9 cellular contexts compared by ENCODE assay signal in genomic region chr20:62887147-62887859, GRCh38. TPM values are rescaled to one million over a fixed set of nuclear protein-coding genes. Genes with fewer than 3 reads are reported as not detected.
DNase-seq lines count a peak whose midpoint lies in the region; ATAC-seq and TF ChIP-seq lines count a peak whose summit lies in the region.
"Had no signal": no experiment of that assay in that cellular context is flagged by ENCODE, and none has a peak within 500 bp of the region (broad histone marks: within the 10 kb centered on the region; RNA-seq: fewer than 3 reads in every experiment).

No MANE protein-coding gene starts in this region.

- H2BK5ac ChIP-seq in IMR-90 (ENCODE audit: low read depth, low read length, poor library complexity, severe bottlenecking) = peak overlapping the region; percentile 63

- peak overlapping the region; percentile 50; the same call in 1 of the 2 replicates for H2AK5ac ChIP-seq in IMR-90 (ENCODE audit: low read depth, low read length)

- H2BK20ac ChIP-seq in IMR-90 (ENCODE audit: low read depth, low read length) = no peak overlapping the region

- peak; percentile 80 for DNase-seq in AG08396 (ENCODE audit: low spot score)
- DNase-seq in IMR-90 = peak; percentile 96
- DNase-seq in T-cell = peak in 27 of 34 experiments; percentile 14 to 52 (median 35)
- peak; percentile 89 for DNase-seq in fibroblast of pulmonary artery (ENCODE audit: low read depth)
- peak; percentile 92 for DNase-seq in smooth muscle cell of the brain vasculature (ENCODE audit: low read depth, low spot score)
- no peak for DNase-seq in T-helper 9 cell
- DNase-seq in hippocampal formation (lab: John Stamatoyannopoulos, UW) = no peak

- POLR2A ChIA-PET in IMR-90 (lab: Charles Lee; ENCODE audit: unreplicated experiment) (no interaction called here), T-cell (lab: Charles Lee) (no interaction called here)

- 60% methylated on average over 1 of the region's 13 CpGs; no CpG with 5 or more reads in 1 of the 2 experiments for WGBS in IMR-90 (ENCODE audit: extremely low coverage in 2 of 2, insufficient read length in 1 of 2), 2 experiments

- in situ Hi-C loops in IMR-90 (cut with MboI; ENCODE audit: low sequenced_read_pairs) = no loop called here

- H3K4me3 Mint-ChIP-seq in T-cell = no peak overlapping the region

- no peak overlapping the region for H2BK15ac ChIP-seq in IMR-90 (ENCODE audit: low read depth, low read length)

- H3K4me3 ChIP-seq in IMR-90 (ENCODE audit: insufficient read depth, low read depth, low read length) (no peak overlapping the region), fibroblast of pulmonary artery (replicated peaks; ENCODE audit: low read depth, low read length) (no peak overlapping the region)
- H3K4me3 ChIP-seq: GM12878 had no signal

- H3K9me1 ChIP-seq in IMR-90 (ENCODE audit: insufficient read depth, low read length) = peaks cover 11% of the 10 kb centered on the region

- no peaks in the 10 kb centered on the region for H3K9me3 Mint-ChIP-seq in T-cell

- no peaks in the 10 kb centered on the region for H3K9me3 ChIP-seq in IMR-90 (ENCODE audit: control insufficient read depth, insufficient read depth, low read length)

- peak overlapping the region; percentile 36; the same call in 1 of the 2 replicates for H3K14ac ChIP-seq in IMR-90 (replicated peaks; ENCODE audit: low read depth, low read length)

- H2AK9ac ChIP-seq in IMR-90 (replicated peaks; ENCODE audit: low read depth, low read length, poor library complexity) = peak overlapping the region; percentile 51

- H4K8ac ChIP-seq in IMR-90 (ENCODE audit: low read depth in 2 of 2, low read length in 2 of 2) = peak overlapping the region; percentile 15 to 17; a peak in 2 of 4 replicates

- H3K4me2 ChIP-seq in IMR-90 (ENCODE audit: low read depth, low read length) = peak overlapping the region; percentile 18; the same call in 1 of the 2 replicates

- H2BK120ac ChIP-seq in IMR-90 (ENCODE audit: low read depth, low read length) = no peak overlapping the region

- H3K36me3 ChIP-seq in IMR-90 (ENCODE audit: control insufficient read depth, insufficient read depth, low read length) = peaks cover 49% of the 10 kb centered on the region

- CTCF ChIA-PET in IMR-90 (lab: Yijun Ruan, JAX) = interaction anchor here (1.0 to 1.7 kb wide), 2 partner anchors 11 to 14 kb away, joined by 5 to 12 read pairs; no protein-coding TSS in a partner anchor
- CTCF ChIA-PET in T-cell (lab: Charles Lee) = interaction anchor here in 1 of 2 donors (0.6 to 1.0 kb wide), 2 partner anchors 14 to 549 kb away, joined by 5 read pairs; no protein-coding TSS in a partner anchor

- peak overlapping the region; percentile 45 for H3K27ac ChIP-seq in IMR-90 (ENCODE audit: insufficient read depth, low read length)

- no peak overlapping the region for H3K56ac ChIP-seq in IMR-90 (ENCODE audit: extremely low read depth, insufficient read depth, low read length)

- BruUV-seq in IMR-90 (replicated peaks; lab: Mats Ljungman, UMichigan) = no TSS peak

- no peaks in the 10 kb centered on the region for H3K27me3 ChIP-seq in IMR-90 (ENCODE audit: control insufficient read depth, insufficient read depth, low read length)

- dilution Hi-C loops in IMR-90 (cut with HindIII; ENCODE audit: low sequenced_read_pairs, unreplicated experiment) = no loop called here

- no peaks in the 10 kb centered on the region for H3K27me3 Mint-ChIP-seq in T-cell

- peak overlapping the region; percentile 27 for H3K4ac ChIP-seq in IMR-90 (ENCODE audit: low read depth, low read length)

- no peak overlapping the region for H3K23ac ChIP-seq in IMR-90 (ENCODE audit: low read depth, low read length)

- no peak overlapping the region for H4K91ac ChIP-seq in IMR-90 (ENCODE audit: insufficient read depth, low read depth, low read length)

- peak overlapping the region; percentile 77 for H2AFZ ChIP-seq in IMR-90 (replicated peaks; ENCODE audit: low read length, poor library complexity)

- peak overlapping the region in 1 of 2 donors; percentile 39 for H3K27ac Mint-ChIP-seq in T-cell

- peaks cover 20% of the 10 kb centered on the region for H4K20me1 ChIP-seq in IMR-90 (ENCODE audit: insufficient read depth, low read length)

- no peak for TF ChIP-seq RAD21 in IMR-90 (IDR thresholded peaks at IDR 0.05; ENCODE audit: low read length)

- H3K4me1 Mint-ChIP-seq in T-cell = peaks cover 7 to 40% (median 19%) of the 10 kb centered on the region in 3 donors

- no peak for TF ChIP-seq POLR2A in IMR-90 (IDR thresholded peaks at IDR 0.05; ENCODE audit: low read depth, low read length)

- peaks cover 11% of the 10 kb centered on the region for H3K4me1 ChIP-seq in IMR-90 (ENCODE audit: control insufficient read depth, insufficient read depth, low read length)

- no peak overlapping the region for H3K9ac ChIP-seq in IMR-90 (ENCODE audit: low read depth, low read length)

- peaks cover 0 to 36% of the 10 kb centered on the region in 2 experiments; a peak in 3 of 4 replicates for H3K79me1 ChIP-seq in IMR-90 (ENCODE audit: low read depth in 1 of 2, low read length in 2 of 2)

- TF ChIP-seq CTCF in IMR-90 (conservative IDR thresholded peaks at IDR 0.05; ENCODE audit: low read depth, low read length) (0 out of 2 replicates have a peak, but pooled peaks have one; percentile 16), fibroblast of pulmonary artery (IDR thresholded peaks at IDR 0.05; ENCODE audit: low read length, missing control alignments) (no peak)

- H3K18ac ChIP-seq in IMR-90 (ENCODE audit: low read depth, low read length) = no peak overlapping the region

- no peak overlapping the region for H4K5ac ChIP-seq in IMR-90 (ENCODE audit: low read depth, low read length)

- H3K36me3 Mint-ChIP-seq in T-cell = peaks cover 40% of the 10 kb centered on the region

- intact Hi-C loops in IMR-90 (cut with micrococcal nuclease) = no loop called here

- ATAC-seq in IMR-90 (ENCODE audit: low read depth) (peak; percentile 94), T-cell (replicated peaks in 1 of 4) (peak; percentile 36 to 50 (median 41)), GM19452 (IDR thresholded peaks at IDR 0.05; ENCODE audit: unreplicated experiment) (no peak)
- ATAC-seq: GM12878 had no signal

TF ChIP-seq in IMR-90, 13 proteins besides CTCF, POLR2A, EP300 and RAD21:
- TF ChIP-seq CEBPB (IDR thresholded peaks at IDR 0.05; ENCODE audit: low read depth, low read length) (peak; percentile 28; the same call in 1 of the 2 replicates), ELK1 (IDR thresholded peaks at IDR 0.05; ENCODE audit: borderline replicate concordance, low read depth, low read length) (no peak), MAFK (IDR thresholded peaks at IDR 0.05; ENCODE audit: low read depth, low read length) (peak; percentile 92), MAZ (IDR thresholded peaks at IDR 0.05; ENCODE audit: borderline replicate concordance, low read depth, low read length) (no peak), USF2 (IDR thresholded peaks at IDR 0.05; ENCODE audit: low read depth, low read length) (no peak), RCOR1 (IDR thresholded peaks at IDR 0.05; ENCODE audit: insufficient replicate concordance, low read length) (no peak), SMC3 (IDR thresholded peaks at IDR 0.05; ENCODE audit: low read depth, low read length) (peak; percentile 19; the same call in 1 of the 2 replicates), CHD1 (IDR thresholded peaks at IDR 0.05; ENCODE audit: low read depth, low read length) (no peak), NFE2L2 (IDR thresholded peaks at IDR 0.05; ENCODE audit: low read depth, low read length) (0 out of 2 replicates have a peak, but pooled peaks have one; percentile 4), BHLHE40 (IDR thresholded peaks at IDR 0.05; ENCODE audit: low read depth, low read length) (no peak; the same call in 1 of the 2 replicates), FOS (IDR thresholded peaks at IDR 0.05; ENCODE audit: low read depth, low read length) (peak; percentile 48; the same call in 1 of the 2 replicates), RFX5 (IDR thresholded peaks at IDR 0.05; ENCODE audit: low read depth, low read length) (no peak), MXI1 (IDR thresholded peaks at IDR 0.05; ENCODE audit: borderline replicate concordance, low read depth, low read length) (peak; percentile 52; the same call in 1 of the 2 replicates)

RNA-seq across cellular contexts. Expression of gene TCFL5, which starts 25.7 kb away (rescaled TPM):
- total RNA-seq in IMR-90 (2012; rRNA removed) = 8.2 and 8.3 TPM in 2 replicates
- polyA plus RNA-seq in IMR-90 (2012; rRNA removed) = 5.6 and 6.0 TPM in 2 replicates
- 2.6 and 3.6 TPM in 2 replicates for polyA plus RNA-seq in IMR-90 (2012; cell fraction: cytosol; rRNA removed)
- 2.4 and 9.6 TPM in 2 replicates for polyA plus RNA-seq in IMR-90 (2012; cell fraction: nucleus; rRNA removed; ENCODE audit: low replicate concordance)
- total RNA-seq in T-cell = 10 to 100 TPM in 2 of 5 donors, 1 to 10 TPM in 3; 5.0 to 12.7 (median 8.5) TPM

RNA-seq across cellular contexts. Expression of gene DIDO1, which starts 39.0 kb away (rescaled TPM):
- total RNA-seq in IMR-90 (2012; rRNA removed) (28.1 and 38.3 TPM in 2 replicates), T-cell (100 to 1,000 TPM in 3 of 5 donors, 10 to 100 TPM in 2; 70.5 to 116 (median 113) TPM)
- 17.5 and 21.8 TPM in 2 replicates for polyA plus RNA-seq in IMR-90 (2012; rRNA removed)
- 10.8 and 13.3 TPM in 2 replicates for polyA plus RNA-seq in IMR-90 (2012; cell fraction: cytosol; rRNA removed)
- 47.1 and 74.1 TPM in 2 replicates for polyA plus RNA-seq in IMR-90 (2012; cell fraction: nucleus; rRNA removed; ENCODE audit: low replicate concordance)

RNA-seq across cellular contexts. Expression of gene GID8, which starts 50.6 kb away (rescaled TPM):
- 33.9 and 36.4 TPM in 2 replicates for total RNA-seq in IMR-90 (2012; rRNA removed)
- polyA plus RNA-seq in IMR-90 (2012; rRNA removed) = 18.8 and 21.5 TPM in 2 replicates
- 13.8 and 15.1 TPM in 2 replicates for polyA plus RNA-seq in IMR-90 (2012; cell fraction: cytosol; rRNA removed)
- polyA plus RNA-seq in IMR-90 (2012; cell fraction: nucleus; rRNA removed; ENCODE audit: low replicate concordance) = 13.2 and 19.6 TPM in 2 replicates
- total RNA-seq in T-cell = 10 to 100 TPM; 33.1 to 43.4 (median 41.2) TPM

Comparison
In these comparisons a context has a peak if more than half of its experiments do, and no peak if none do; other contexts are left out.
1. DNase-seq: peak in AG08396 (single experiment), IMR-90 (single experiment), T-cell (27 of 34), fibroblast of pulmonary artery (single experiment) and smooth muscle cell of the brain vasculature (single experiment); none in T-helper 9 cell (single experiment) and hippocampal formation (0 of 2).